ENCODE assay signal across 16 cellular contexts in the genomic region with DNA sequence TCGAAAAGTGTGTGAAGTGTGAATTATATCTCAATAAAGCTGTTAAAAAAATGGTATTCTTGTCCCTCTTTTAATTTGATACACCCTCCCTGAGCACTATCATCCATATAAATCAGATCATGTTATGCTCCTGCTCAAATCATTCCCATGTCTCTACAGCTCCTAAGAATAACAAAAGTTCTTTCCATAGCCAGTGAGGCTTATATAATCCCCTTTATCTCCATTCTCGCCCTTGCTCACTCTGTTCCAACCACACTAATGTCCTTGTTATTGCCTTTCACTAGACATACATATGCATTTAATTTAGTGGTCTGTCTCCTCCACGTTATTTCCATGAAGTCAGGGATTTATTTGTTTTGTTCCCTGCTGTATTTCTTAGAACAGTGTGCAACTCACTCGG.
"Had no signal": no experiment of that assay in that cellular context is flagged by ENCODE, and none has a peak within 500 bp of the region (broad histone marks: within the 10 kb centered on the region; RNA-seq: fewer than 3 reads in every experiment).

No MANE protein-coding gene starts in this region.

- ATAC-seq: foreskin keratinocyte, gastroesophageal sphincter, left cardiac atrium, left lung, lower lobe of right lung, mucosa of descending colon had no signal

- DNase-seq: dermis blood vessel endothelial cell; dorsolateral prefrontal cortex; effector CD4-positive, alpha-beta T cell; effector memory CD4-positive, alpha-beta T cell; foreskin keratinocyte; heart right ventricle; hippocampal formation; left cardiac atrium; left lung; lower lobe of right lung; mesenchymal stem cell; mucosa of descending colon; naive B cell had no signal

- H3K4me1 ChIP-seq: esophagus muscularis mucosa, foreskin keratinocyte, gastroesophageal sphincter, heart right ventricle, left lung, lower lobe of right lung had no signal

- H3K4me3 ChIP-seq: coronary artery, dorsolateral prefrontal cortex, esophagus muscularis mucosa, gastroesophageal sphincter, heart right ventricle, left lung, lower lobe of right lung, mucosa of descending colon had no signal

- H3K9me3 ChIP-seq: esophagus muscularis mucosa, gastroesophageal sphincter, left lung, lower lobe of right lung, mucosa of descending colon had no signal

- H3K36me3 ChIP-seq: lower lobe of right lung had no signal

- H3K27ac ChIP-seq: coronary artery, dorsolateral prefrontal cortex, esophagus muscularis mucosa, foreskin keratinocyte, gastroesophageal sphincter, heart right ventricle, left lung, lower lobe of right lung had no signal

- H3K27me3 ChIP-seq: dorsolateral prefrontal cortex, esophagus muscularis mucosa, foreskin keratinocyte, gastroesophageal sphincter, heart right ventricle, left lung had no signal
